Comparison of ENCODE assay signal across 8 cellular contexts in the genomic region with DNA sequence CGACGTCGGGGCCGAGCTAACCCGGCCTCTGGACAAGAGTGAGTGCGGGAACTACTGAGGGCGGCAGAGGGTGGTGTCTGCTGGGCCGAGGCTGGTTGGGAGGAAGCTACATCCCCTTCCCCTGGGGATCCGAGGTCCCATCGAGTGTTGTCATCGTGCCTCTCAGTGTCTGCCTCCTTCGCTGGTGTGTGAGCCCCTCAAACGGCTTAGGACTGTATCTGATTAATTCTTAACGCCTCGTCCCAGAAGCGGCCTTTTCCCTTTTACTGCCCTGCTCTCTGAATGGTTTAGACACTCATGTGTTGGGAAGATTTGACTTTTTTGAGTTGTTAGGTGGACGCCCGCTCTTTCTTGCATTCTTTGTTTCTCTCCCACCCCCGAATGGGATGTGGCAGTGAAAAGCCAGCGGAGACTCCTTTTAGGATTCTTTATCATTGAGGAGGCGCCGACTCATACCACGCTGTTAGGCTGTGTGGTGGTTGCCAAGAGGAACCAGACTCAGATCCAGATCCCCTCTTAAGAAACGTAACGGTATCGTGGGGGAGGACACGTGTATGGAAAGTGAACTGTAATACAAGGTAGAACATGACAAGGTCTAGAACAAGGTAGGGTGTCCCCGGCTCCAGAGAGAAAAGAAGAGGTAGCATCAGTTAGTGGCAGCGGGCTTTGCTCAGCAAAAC. TPM values are rescaled to one million over a fixed set of nuclear protein-coding genes. Genes with fewer than 3 reads are reported as not detected.
DNase-seq lines count a peak whose midpoint lies in the region; ATAC-seq and TF ChIP-seq lines count a peak whose summit lies in the region.

No MANE protein-coding gene starts in this region.

- peaks cover 24% of the 10 kb centered on the region; the same call in 1 of the 2 replicates for H3K36me3 ChIP-seq in PC-3 (ENCODE audit: low read depth, low read length)
- peaks cover 0 to 8% (median 0%) of the 10 kb centered on the region in 4 donors for H3K36me3 ChIP-seq in liver (ENCODE audit: control insufficient read depth in 4 of 4, insufficient read depth in 3 of 4, low read depth in 1 of 4, low read length in 3 of 4)
- H3K36me3 ChIP-seq in thymus (ENCODE audit: control insufficient read depth, insufficient read depth): peaks cover 7% of the 10 kb centered on the region

- peak overlapping the region; percentile 83 for H3K4me3 ChIP-seq in PC-3 (ENCODE audit: low read length)
- H3K4me3 ChIP-seq in liver (ENCODE audit: low read depth in 1 of 3, low read length in 3 of 3): peak overlapping the region; percentile 73 to 99 (median 93)
- peak overlapping the region; percentile 78 for H3K4me3 ChIP-seq in thymus (ENCODE audit: low read length)

- intact Hi-C loops in PC-3 (cut with micrococcal nuclease): loop anchor here (2.0 kb wide), 2 partner anchors 42 to 56 kb away; a partner anchor contains a TSS
- intact Hi-C loops in MCF 10A (cut with micrococcal nuclease): loop anchor here (2.0 kb wide), 1 partner anchor 42 kb away; no protein-coding TSS in a partner anchor

- POLR2A ChIA-PET in PC-3 (lab: Charles Lee; ENCODE audit: unreplicated experiment): no interaction called here
- POLR2A ChIA-PET in MCF 10A (lab: Yijun Ruan, JAX): interaction anchor here (0.5 to 2.0 kb wide), 25 partner anchors 11 to 1005 kb away, joined by 3 to 15 read pairs (median 4); a partner anchor contains a TSS

- no peaks in the 10 kb centered on the region for H3K9me3 Mint-ChIP-seq in MCF 10A (ENCODE audit: unreplicated experiment)

- H3K4me3 Mint-ChIP-seq in MCF 10A (ENCODE audit: unreplicated experiment): peak overlapping the region; percentile 92

- peak overlapping the region; percentile 84 for H2AFZ ChIP-seq in PC-3 (ENCODE audit: low read length)

- H3K9me3 ChIP-seq in PC-3 (ENCODE audit: low read length): no peaks in the 10 kb centered on the region
- no peaks in the 10 kb centered on the region for H3K9me3 ChIP-seq in liver (ENCODE audit: control insufficient read depth in 4 of 4, low read length in 3 of 4)
- H3K9me3 ChIP-seq in thymus (ENCODE audit: control insufficient read depth): no peaks in the 10 kb centered on the region

- peak overlapping the region; percentile 100 for H3K27ac Mint-ChIP-seq in MCF 10A (ENCODE audit: low read depth, unreplicated experiment)

- no peaks in the 10 kb centered on the region for H3K9me2 ChIP-seq in PC-3 (replicated peaks; ENCODE audit: low read length)

- H3K27ac ChIP-seq in PC-3 (ENCODE audit: low read length) (peak overlapping the region; percentile 75), liver (ENCODE audit: low read depth in 1 of 2, low read length in 2 of 2) (peak overlapping the region; percentile 83 to 92), thymus (ENCODE audit: low read depth) (peak overlapping the region; percentile 89)

- peak overlapping the region; percentile 83 for H3K4me2 ChIP-seq in PC-3 (ENCODE audit: low read length)

- no peak for TF ChIP-seq RAD21 in liver (IDR thresholded peaks at IDR 0.05)

- CTCF ChIA-PET in PC-3 (lab: Charles Lee) (no interaction called here), MCF 10A (lab: Yijun Ruan, JAX) (interaction anchor here (0.6 to 0.8 kb wide), 2 partner anchors 15 to 191 kb away, joined by 3 read pairs; no protein-coding TSS in a partner anchor)

- BruUV-seq in PC-3 (replicated peaks; lab: Mats Ljungman, UMichigan) (TSS peak; percentile 51), MCF 10A (replicated peaks; lab: Mats Ljungman, UMichigan) (TSS peak; percentile 43)

- H3K9ac ChIP-seq in PC-3 (ENCODE audit: low read length) (peak overlapping the region; percentile 93), liver (ENCODE audit: low read depth in 1 of 2, low read length in 2 of 2) (peak overlapping the region; percentile 91 to 94)

- peaks cover 25% of the 10 kb centered on the region for H4K20me1 ChIP-seq in PC-3 (ENCODE audit: low read length)

- peaks cover 36% of the 10 kb centered on the region for H3K4me1 Mint-ChIP-seq in MCF 10A (ENCODE audit: insufficient read depth, unreplicated experiment)

- WGBS in liver: 3% methylated on average over 29 of the region's 29 CpGs
- WGBS in thymus: 4% methylated on average over 29 of the region's 29 CpGs

- TF ChIP-seq CTCF in PC-3 (conservative IDR thresholded peaks at IDR 0.05; ENCODE audit: low read depth, low read length) (no peak), MCF 10A (IDR thresholded peaks at IDR 0.05; ENCODE audit: unreplicated experiment) (no peak), liver (IDR thresholded peaks at IDR 0.05; ENCODE audit: low read depth, low read length, missing input control) (no peak)

- peaks cover 56% of the 10 kb centered on the region for H3K79me2 ChIP-seq in PC-3 (ENCODE audit: low read length)

- peaks cover 5% of the 10 kb centered on the region for H3F3A ChIP-seq in PC-3 (ENCODE audit: low read length, unreplicated experiment)

- peaks cover 18% of the 10 kb centered on the region for H3K36me3 Mint-ChIP-seq in MCF 10A (ENCODE audit: insufficient read depth, unreplicated experiment)

- ATAC-seq in PC-3: peak; percentile 16
- no peak for ATAC-seq in HG03175 (IDR thresholded peaks at IDR 0.05; ENCODE audit: unreplicated experiment)

- H3K27me3 Mint-ChIP-seq in MCF 10A (ENCODE audit: insufficient read depth, unreplicated experiment): no peaks in the 10 kb centered on the region

- DNase-seq in stimulated activated CD4-positive, alpha-beta T cell treated with anti-CD3 and anti-CD28 coated beads, Interleukin-15, amount 100 ng/mL, for 24 hours: peak; percentile 32
- DNase-seq in stimulated activated CD4-positive, alpha-beta T cell treated with anti-CD3 and anti-CD28 coated beads, Interleukin-4, amount 100 ng/mL, for 1 hour: no peak
- peak; percentile 29 for DNase-seq in PC-3
- no peak for DNase-seq in MCF 10A (ENCODE audit: unreplicated experiment)
- no peak for DNase-seq in NCI-H510A treated with DMSO at 0.1 percent for 48 hours (lab: John Stamatoyannopoulos, UW)

- H3K27me3 ChIP-seq in PC-3 (ENCODE audit: low read length) (no peaks in the 10 kb centered on the region), liver (ENCODE audit: control insufficient read depth in 4 of 4, insufficient read depth in 4 of 4, low read length in 3 of 4) (no peaks in the 10 kb centered on the region), thymus (ENCODE audit: control insufficient read depth, insufficient read depth) (no peaks in the 10 kb centered on the region)

- peaks cover 23% of the 10 kb centered on the region for H3K4me1 ChIP-seq in PC-3 (ENCODE audit: insufficient read depth, low read length)
- H3K4me1 ChIP-seq in liver (ENCODE audit: control insufficient read depth in 4 of 4, insufficient read depth in 4 of 4, low read length in 3 of 4): peaks cover 0 to 26% (median 20%) of the 10 kb centered on the region in 4 donors
- H3K4me1 ChIP-seq in thymus (ENCODE audit: control insufficient read depth, insufficient read depth, low read length): peaks cover 9% of the 10 kb centered on the region

TF ChIP-seq in liver, 16 proteins besides CTCF, POLR2A, EP300 and RAD21:
- TF ChIP-seq YY1 (IDR thresholded peaks at IDR 0.05) (no peak), FOXA2 (IDR thresholded peaks at IDR 0.05) (no peak), HNF4A (conservative IDR thresholded peaks at IDR 0.05) (no peak), FOXA1 (IDR thresholded peaks at IDR 0.05) (no peak), GABPA (IDR thresholded peaks at IDR 0.05 in 1 of 2, conservative IDR thresholded peaks at IDR 0.05 in 1 of 2) (no peak), NR2F2 (IDR thresholded peaks at IDR 0.05) (no peak), TAF1 (conservative IDR thresholded peaks at IDR 0.05) (no peak)

RNA-seq across cellular contexts. Expression of a gene that starts 0.6 kb away (rescaled TPM):
- total RNA-seq in PC-3 (2014; rRNA removed): 86.2 and 117 TPM in 2 replicates
- total RNA-seq in MCF 10A (2022): 65.1 and 73.6 TPM in 2 replicates
- total RNA-seq in liver: 10 to 100 TPM; 14.1 to 21.7 TPM
- polyA plus RNA-seq in liver: 10 to 100 TPM; 14.5 to 20.6 TPM
- polyA plus RNA-seq in thymus: 76.7 TPM

RNA-seq across cellular contexts. Expression of a gene that starts 39.5 kb away (rescaled TPM):
- 0.44 and 1.2 TPM in 2 replicates for total RNA-seq in PC-3 (2014; rRNA removed)
- 0.68 and 1.1 TPM in 2 replicates for total RNA-seq in MCF 10A (2022)
- total RNA-seq in liver: 10 to 100 TPM in 1 of 2 donors, 1 to 10 TPM in 1; 5.6 to 20.0 TPM
- polyA plus RNA-seq in liver: 1 to 10 TPM in 1 of 2 donors, under 1 TPM in 1; 0.53 to 4.8 TPM
- polyA plus RNA-seq in thymus: 10.9 TPM

RNA-seq across cellular contexts. Expression of a gene that starts 56.7 kb away (rescaled TPM):
- total RNA-seq in PC-3 (2014; rRNA removed) (44.7 and 60.0 TPM in 2 replicates), MCF 10A (2022) (63.7 and 80.9 TPM in 2 replicates), liver (10 to 100 TPM; 13.3 to 21.4 TPM)
- polyA plus RNA-seq in liver (10 to 100 TPM; 10.9 to 15.8 TPM), thymus (44.2 TPM)

Comparison
In these comparisons a context has a peak if more than half of its experiments do, and no peak if none do; other contexts are left out.
1. DNase-seq: peak in stimulated activated CD4-positive, alpha-beta T cell treated with anti-CD3 and anti-CD28 coated beads, Interleukin-15, amount 100 ng/mL, for 24 hours (single experiment) and PC-3 (single experiment); none in stimulated activated CD4-positive, alpha-beta T cell treated with anti-CD3 and anti-CD28 coated beads, Interleukin-4, amount 100 ng/mL, for 1 hour (single experiment), MCF 10A (single experiment) and NCI-H510A treated with DMSO at 0.1 percent for 48 hours (single experiment).
2. Peak in every context shown above with its lines, with median percentiles within 50 percentile points of each other: H3K27ac ChIP-seq and H3K4me3 ChIP-seq.